Comparison of ENCODE assay signal across 1 cellular context in the genomic region with DNA sequence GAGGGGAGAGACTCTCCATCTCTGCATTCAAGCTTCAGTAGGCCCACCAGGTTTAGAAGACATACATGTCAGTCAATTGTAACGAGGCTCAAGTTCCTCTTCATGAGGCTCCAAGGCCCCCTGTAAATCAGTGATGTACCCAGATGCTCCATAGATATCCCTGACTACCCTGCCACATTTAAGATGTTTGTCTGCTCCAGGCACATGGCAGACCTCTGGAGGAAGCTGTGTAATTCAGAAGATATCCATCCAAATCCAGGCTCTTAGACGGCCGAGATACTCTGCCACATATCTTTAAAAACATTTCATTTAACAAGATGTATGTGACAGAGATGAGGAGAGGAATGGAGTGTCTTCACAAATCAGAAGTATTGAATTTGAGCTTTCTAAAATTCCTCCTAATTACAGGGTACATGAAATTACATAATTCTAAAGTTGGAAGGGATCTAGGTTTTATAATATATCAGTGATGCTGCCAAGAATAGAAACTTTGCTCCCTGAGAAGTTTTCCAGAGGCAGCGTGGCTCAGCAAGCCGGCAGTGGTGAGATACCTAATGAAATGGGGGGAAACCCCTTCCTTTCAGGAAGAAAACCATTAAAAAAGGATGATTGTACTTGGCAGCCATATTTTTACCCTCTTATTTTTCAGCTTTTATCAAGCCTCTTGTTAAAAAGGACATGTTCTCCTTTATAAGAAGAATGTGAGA.
TF ChIP-seq lines count a peak whose summit lies in the region.

No MANE protein-coding gene starts in this region.

TF ChIP-seq in SK-N-SH, 30 proteins besides CTCF, POLR2A, EP300 and RAD21:
- TF ChIP-seq, protein P1, sequence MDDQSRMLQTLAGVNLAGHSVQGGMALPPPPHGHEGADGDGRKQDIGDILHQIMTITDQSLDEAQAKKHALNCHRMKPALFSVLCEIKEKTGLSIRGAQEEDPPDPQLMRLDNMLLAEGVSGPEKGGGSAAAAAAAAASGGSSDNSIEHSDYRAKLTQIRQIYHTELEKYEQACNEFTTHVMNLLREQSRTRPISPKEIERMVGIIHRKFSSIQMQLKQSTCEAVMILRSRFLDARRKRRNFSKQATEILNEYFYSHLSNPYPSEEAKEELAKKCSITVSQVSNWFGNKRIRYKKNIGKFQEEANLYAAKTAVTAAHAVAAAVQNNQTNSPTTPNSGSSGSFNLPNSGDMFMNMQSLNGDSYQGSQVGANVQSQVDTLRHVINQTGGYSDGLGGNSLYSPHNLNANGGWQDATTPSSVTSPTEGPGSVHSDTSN (IDR thresholded peaks at IDR 0.05) = peak; percentile 42; the same call in 1 of the 2 replicates
- TF ChIP-seq TEAD4 (IDR thresholded peaks at IDR 0.05; ENCODE audit: borderline replicate concordance, insufficient read depth) = 0 out of 2 replicates have a peak, but pooled peaks have one; percentile 3
- TF ChIP-seq YY1 (IDR thresholded peaks at IDR 0.05; ENCODE audit: low read depth) = 0 out of 2 replicates have a peak, but pooled peaks have one; percentile 48
- no peak for TF ChIP-seq POLR2AphosphoS5 (IDR thresholded peaks at IDR 0.05; ENCODE audit: low read depth, low read length)
- no peak for TF ChIP-seq SIN3A (IDR thresholded peaks at IDR 0.05; ENCODE audit: borderline replicate concordance, low read depth, low read length)
- no peak for TF ChIP-seq TAF1 (IDR thresholded peaks at IDR 0.05; ENCODE audit: borderline replicate concordance, low read depth, low read length)
- TF ChIP-seq MEF2A (IDR thresholded peaks at IDR 0.05; ENCODE audit: borderline replicate concordance, low read depth) = no peak
- TF ChIP-seq, protein P2, sequence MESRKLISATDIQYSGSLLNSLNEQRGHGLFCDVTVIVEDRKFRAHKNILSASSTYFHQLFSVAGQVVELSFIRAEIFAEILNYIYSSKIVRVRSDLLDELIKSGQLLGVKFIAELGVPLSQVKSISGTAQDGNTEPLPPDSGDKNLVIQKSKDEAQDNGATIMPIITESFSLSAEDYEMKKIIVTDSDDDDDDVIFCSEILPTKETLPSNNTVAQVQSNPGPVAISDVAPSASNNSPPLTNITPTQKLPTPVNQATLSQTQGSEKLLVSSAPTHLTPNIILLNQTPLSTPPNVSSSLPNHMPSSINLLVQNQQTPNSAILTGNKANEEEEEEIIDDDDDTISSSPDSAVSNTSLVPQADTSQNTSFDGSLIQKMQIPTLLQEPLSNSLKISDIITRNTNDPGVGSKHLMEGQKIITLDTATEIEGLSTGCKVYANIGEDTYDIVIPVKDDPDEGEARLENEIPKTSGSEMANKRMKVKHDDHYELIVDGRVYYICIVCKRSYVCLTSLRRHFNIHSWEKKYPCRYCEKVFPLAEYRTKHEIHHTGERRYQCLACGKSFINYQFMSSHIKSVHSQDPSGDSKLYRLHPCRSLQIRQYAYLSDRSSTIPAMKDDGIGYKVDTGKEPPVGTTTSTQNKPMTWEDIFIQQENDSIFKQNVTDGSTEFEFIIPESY (IDR thresholded peaks at IDR 0.05; ENCODE audit: borderline replicate concordance, low read depth) = no peak
- no peak for TF ChIP-seq CHD2 (IDR thresholded peaks at IDR 0.05; ENCODE audit: low read length, partially characterized antibody)
- no peak for TF ChIP-seq RXRA (IDR thresholded peaks at IDR 0.05; ENCODE audit: borderline replicate concordance, low read depth)
- no peak for TF ChIP-seq GATA2 (CRISPR knock-in tag; IDR thresholded peaks at IDR 0.05)
- TF ChIP-seq JUND (IDR thresholded peaks at IDR 0.05) = no peak
- peak; percentile 20; the same call in 1 of the 2 replicates for TF ChIP-seq TCF12 (IDR thresholded peaks at IDR 0.05)
- TF ChIP-seq FOSL2 (IDR thresholded peaks at IDR 0.05; ENCODE audit: borderline replicate concordance, low read depth) = no peak
